In genomic region chr6:32402812-32403211, GRCh38 we compare ENCODE assay signal across 26 cellular contexts. TPM values are rescaled to one million over a fixed set of nuclear protein-coding genes. Genes with fewer than 3 reads are reported as not detected.
"Had no signal": no experiment of that assay in that cellular context is flagged by ENCODE, and none has a peak within 500 bp of the region (broad histone marks: within the 10 kb centered on the region; RNA-seq: fewer than 3 reads in every experiment).

No MANE protein-coding gene starts in this region.

- ATAC-seq: activated CD8-positive, alpha-beta T cell treated with anti-CD3 and anti-CD28 coated beads, Interleukin-2, amount 10 ng/mL, durations not matched to agents 7 days and 5 days; T-helper 17 cell had no signal

- H3K27ac Mint-ChIP-seq: activated CD8-positive, alpha-beta T cell treated with anti-CD3 and anti-CD28 coated beads, Interleukin-2, amount 10 ng/mL, durations not matched to agents 7 days and 5 days; activated naive CD4-positive, alpha-beta T cell treated with anti-CD3 and anti-CD28 coated beads, Interleukin-2, amount 50 U/mL, for 24 hours; T-helper 17 cell had no signal

- H3K36me3 Mint-ChIP-seq: activated naive CD4-positive, alpha-beta T cell treated with anti-CD3 and anti-CD28 coated beads, Interleukin-2, amount 50 U/mL, for 24 hours had no signal

- DNase-seq: activated CD4-positive, alpha-beta T cell treated with anti-CD3 and anti-CD28 coated beads for 4 hours; activated CD4-positive, alpha-beta T cell treated with anti-CD3 and anti-CD28 coated beads, Interleukin-2, amount 50 U/mL, for 4 hours; activated CD8-positive, alpha-beta memory T cell treated with anti-CD3 and anti-CD28 coated beads, Interleukin-2, amount 50 U/mL, for 48 hours; activated CD8-positive, alpha-beta T cell treated with anti-CD3 and anti-CD28 coated beads, Interleukin-2, amount 10 ng/mL, durations not matched to agents 7 days and 5 days; activated T-cell treated with anti-CD3 and anti-CD28 coated beads, Interleukin-2, amount 50 U/mL, for 1 hour; aorta; central memory CD4-positive, alpha-beta T cell; KG1; NCI-H1092 treated with DMSO at 0.1 percent for 48 hours; NCI-H1417 treated with DMSO at 0.1 percent for 48 hours; NCI-H1694; NCI-H2029; NCI-H2107; NCI-H2171 treated with DMSO at 0.1 percent for 48 hours; NCI-H345; NCI-H510A; NCI-H69; SHP77; T-helper 17 cell; T-helper 9 cell had no signal

- H3K4me1 Mint-ChIP-seq: activated naive CD4-positive, alpha-beta T cell treated with anti-CD3 and anti-CD28 coated beads, Interleukin-2, amount 50 U/mL, for 24 hours had no signal

- H3K9me3 Mint-ChIP-seq: activated naive CD4-positive, alpha-beta T cell treated with anti-CD3 and anti-CD28 coated beads, Interleukin-2, amount 50 U/mL, for 24 hours had no signal

- H3K4me3 Mint-ChIP-seq: activated CD8-positive, alpha-beta T cell treated with anti-CD3 and anti-CD28 coated beads, Interleukin-2, amount 10 ng/mL, durations not matched to agents 7 days and 5 days; activated naive CD4-positive, alpha-beta T cell treated with anti-CD3 and anti-CD28 coated beads, Interleukin-2, amount 50 U/mL, for 24 hours; T-helper 17 cell had no signal

- H3K4me1 ChIP-seq: breast epithelium had no signal

- H3K9me3 ChIP-seq: breast epithelium had no signal

- H3K27ac ChIP-seq: breast epithelium had no signal

- H3K4me3 ChIP-seq: breast epithelium had no signal

- H3K36me3 ChIP-seq: breast epithelium had no signal

RNA-seq across cellular contexts. Expression of gene BTNL2, which starts 4.2 kb away (rescaled TPM):
- total RNA-seq: activated CD8-positive, alpha-beta T cell treated with anti-CD3 and anti-CD28 coated beads, Interleukin-2, amount 10 ng/mL, durations not matched to agents 7 days and 5 days; aorta; breast epithelium; chondrocyte; LHCN-M2; M059J; SK-MEL-5; T-helper 17 cell had no signal
- polyA plus RNA-seq: aorta had no signal

RNA-seq across cellular contexts. Expression of gene TSBP1, which starts 31.1 kb away (rescaled TPM):
- total RNA-seq: activated CD8-positive, alpha-beta T cell treated with anti-CD3 and anti-CD28 coated beads, Interleukin-2, amount 10 ng/mL, durations not matched to agents 7 days and 5 days; aorta; breast epithelium; chondrocyte; LHCN-M2; M059J; SK-MEL-5; T-helper 17 cell had no signal
- polyA plus RNA-seq: aorta had no signal

RNA-seq across cellular contexts. Expression of gene HLA-DRA, which starts 36.9 kb away (rescaled TPM):
- total RNA-seq: chondrocyte had no signal
